Comparison of ENCODE assay signal across 1 cellular context in genomic region chr9:130576176-130576575, GRCh38.
TF ChIP-seq lines count a peak whose summit lies in the region.

No MANE protein-coding gene starts in this region.

TF ChIP-seq in K562, 482 proteins besides CTCF, POLR2A, EP300 and RAD21 (continued from another document):
- TF ChIP-seq, protein P1, sequence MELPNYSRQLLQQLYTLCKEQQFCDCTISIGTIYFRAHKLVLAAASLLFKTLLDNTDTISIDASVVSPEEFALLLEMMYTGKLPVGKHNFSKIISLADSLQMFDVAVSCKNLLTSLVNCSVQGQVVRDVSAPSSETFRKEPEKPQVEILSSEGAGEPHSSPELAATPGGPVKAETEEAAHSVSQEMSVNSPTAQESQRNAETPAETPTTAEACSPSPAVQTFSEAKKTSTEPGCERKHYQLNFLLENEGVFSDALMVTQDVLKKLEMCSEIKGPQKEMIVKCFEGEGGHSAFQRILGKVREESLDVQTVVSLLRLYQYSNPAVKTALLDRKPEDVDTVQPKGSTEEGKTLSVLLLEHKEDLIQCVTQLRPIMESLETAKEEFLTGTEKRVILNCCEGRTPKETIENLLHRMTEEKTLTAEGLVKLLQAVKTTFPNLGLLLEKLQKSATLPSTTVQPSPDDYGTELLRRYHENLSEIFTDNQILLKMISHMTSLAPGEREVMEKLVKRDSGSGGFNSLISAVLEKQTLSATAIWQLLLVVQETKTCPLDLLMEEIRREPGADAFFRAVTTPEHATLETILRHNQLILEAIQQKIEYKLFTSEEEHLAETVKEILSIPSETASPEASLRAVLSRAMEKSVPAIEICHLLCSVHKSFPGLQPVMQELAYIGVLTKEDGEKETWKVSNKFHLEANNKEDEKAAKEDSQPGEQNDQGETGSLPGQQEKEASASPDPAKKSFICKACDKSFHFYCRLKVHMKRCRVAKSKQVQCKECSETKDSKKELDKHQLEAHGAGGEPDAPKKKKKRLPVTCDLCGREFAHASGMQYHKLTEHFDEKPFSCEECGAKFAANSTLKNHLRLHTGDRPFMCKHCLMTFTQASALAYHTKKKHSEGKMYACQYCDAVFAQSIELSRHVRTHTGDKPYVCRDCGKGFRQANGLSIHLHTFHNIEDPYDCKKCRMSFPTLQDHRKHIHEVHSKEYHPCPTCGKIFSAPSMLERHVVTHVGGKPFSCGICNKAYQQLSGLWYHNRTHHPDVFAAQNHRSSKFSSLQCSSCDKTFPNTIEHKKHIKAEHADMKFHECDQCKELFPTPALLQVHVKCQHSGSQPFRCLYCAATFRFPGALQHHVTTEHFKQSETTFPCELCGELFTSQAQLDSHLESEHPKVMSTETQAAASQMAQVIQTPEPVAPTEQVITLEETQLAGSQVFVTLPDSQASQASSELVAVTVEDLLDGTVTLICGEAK (IDR thresholded peaks at IDR 0.05): peak; percentile 96
- TF ChIP-seq, protein P1 (CRISPR knock-in tag; IDR thresholded peaks at IDR 0.05): peak; percentile 88
- TF ChIP-seq ZNF239 (CRISPR knock-in tag; IDR thresholded peaks at IDR 0.05) (peak; percentile 16; the same call in 1 of the 2 replicates), NFE2 (IDR thresholded peaks at IDR 0.05; ENCODE audit: low read depth) (peak; percentile 60)
- TF ChIP-seq, protein P2, sequence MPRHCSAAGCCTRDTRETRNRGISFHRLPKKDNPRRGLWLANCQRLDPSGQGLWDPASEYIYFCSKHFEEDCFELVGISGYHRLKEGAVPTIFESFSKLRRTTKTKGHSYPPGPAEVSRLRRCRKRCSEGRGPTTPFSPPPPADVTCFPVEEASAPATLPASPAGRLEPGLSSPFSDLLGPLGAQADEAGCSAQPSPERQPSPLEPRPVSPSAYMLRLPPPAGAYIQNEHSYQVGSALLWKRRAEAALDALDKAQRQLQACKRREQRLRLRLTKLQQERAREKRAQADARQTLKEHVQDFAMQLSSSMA (CRISPR knock-in tag; IDR thresholded peaks at IDR 0.05): no peak
